In the genomic region with DNA sequence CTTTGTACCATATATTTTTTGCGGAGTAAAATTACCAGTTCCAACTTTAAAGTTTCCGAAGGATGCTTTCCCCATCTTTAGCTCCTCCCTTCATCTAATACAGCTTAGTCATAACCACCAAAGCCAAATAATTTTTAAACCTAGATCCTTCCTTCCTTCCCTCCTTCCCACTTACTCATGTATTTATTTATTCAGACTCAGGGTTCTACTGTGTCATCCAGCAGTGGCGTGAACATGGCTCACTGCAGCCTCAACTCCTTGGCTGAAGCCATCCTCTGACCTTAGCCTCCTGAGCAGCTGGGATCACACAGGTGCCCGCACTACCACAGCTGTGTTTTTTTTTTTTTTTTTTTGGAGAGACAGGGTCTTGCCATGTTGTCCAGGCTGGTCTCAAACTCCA, we compare ENCODE assay signal across 15 cellular contexts. TPM values are rescaled to one million over a fixed set of nuclear protein-coding genes. Genes with fewer than 3 reads are reported as not detected.
A peak's percentile ranks its signal among the peaks of the same experiment; 100 is the strongest.
DNase-seq lines count a peak whose midpoint lies in the region; ATAC-seq and TF ChIP-seq lines count a peak whose summit lies in the region.
"Had no signal": no experiment of that assay in that cellular context is flagged by ENCODE, and none has a peak within 500 bp of the region (broad histone marks: within the 10 kb centered on the region; RNA-seq: fewer than 3 reads in every experiment).

No MANE protein-coding gene starts in this region.

- H3K9me3 ChIP-seq in mammary epithelial cell (replicated peaks; ENCODE audit: insufficient read depth, low read length) (peaks cover 3% of the 10 kb centered on the region), esophagus muscularis mucosa (no peaks in the 10 kb centered on the region), SJCRH30 (replicated peaks) (peaks cover 5% of the 10 kb centered on the region)

- POLR2A ChIA-PET in BJ (lab: Charles Lee): interaction anchor here (0.6 to 0.8 kb wide), 4 partner anchors 14 to 613 kb away, joined by 3 to 10 read pairs (median 4); no protein-coding TSS in a partner anchor

- H4K20me1 ChIP-seq in mammary epithelial cell (ENCODE audit: insufficient read depth, low read length): no peaks in the 10 kb centered on the region

- no peak for TF ChIP-seq CTCF in BJ (IDR thresholded peaks at IDR 0.05; ENCODE audit: insufficient read depth, low read depth, low read length)
- no peak for TF ChIP-seq CTCF in mammary epithelial cell (conservative IDR thresholded peaks at IDR 0.05 in 1 of 2, IDR thresholded peaks at IDR 0.05 in 1 of 2; ENCODE audit: extremely low read depth in 1 of 2, insufficient read depth in 1 of 2, low read depth in 1 of 2, low read length in 2 of 2)
- no peak for TF ChIP-seq CTCF in esophagus muscularis mucosa (IDR thresholded peaks at IDR 0.05)

- H3K36me3 ChIP-seq in BJ (ENCODE audit: control insufficient read depth, insufficient read depth, low read length): no peaks in the 10 kb centered on the region
- H3K36me3 ChIP-seq in mammary epithelial cell (ENCODE audit: insufficient read depth, low read length): no peaks in the 10 kb centered on the region
- peaks cover 0 to 26% (median 7%) of the 10 kb centered on the region in 4 donors for H3K36me3 ChIP-seq in esophagus muscularis mucosa
- H3K36me3 ChIP-seq in SJCRH30: peaks cover 8% of the 10 kb centered on the region; the same call in 1 of the 2 replicates

- peaks cover 16% of the 10 kb centered on the region for H3K79me2 ChIP-seq in mammary epithelial cell (ENCODE audit: insufficient read depth, low read length)

- BruUV-seq in mammary epithelial cell (replicated peaks; lab: Mats Ljungman, UMichigan): no TSS peak

- H3K4me1 ChIP-seq in mammary epithelial cell (ENCODE audit: insufficient read depth, low read length) (no peaks in the 10 kb centered on the region), esophagus muscularis mucosa (peaks cover 15 to 44% (median 41%) of the 10 kb centered on the region in 4 donors), SJCRH30 (no peaks in the 10 kb centered on the region; the same call in 1 of the 2 replicates)

- dilution Hi-C loops in mammary epithelial cell (cut with HindIII; ENCODE audit: low sequenced_read_pairs): no loop called here

- H3K27me3 ChIP-seq in BJ (ENCODE audit: control insufficient read depth, insufficient read depth, low read length) (no peaks in the 10 kb centered on the region), mammary epithelial cell (ENCODE audit: insufficient read depth, low read length) (no peaks in the 10 kb centered on the region), esophagus muscularis mucosa (no peaks in the 10 kb centered on the region), SJCRH30 (no peaks in the 10 kb centered on the region)

- no peak overlapping the region for H3K9ac ChIP-seq in mammary epithelial cell (ENCODE audit: insufficient read depth, low read length)

- no peak for TF ChIP-seq POLR2A in esophagus muscularis mucosa (IDR thresholded peaks at IDR 0.05; ENCODE audit: low read depth)

- no peak for ATAC-seq in HG03095 (IDR thresholded peaks at IDR 0.05; ENCODE audit: unreplicated experiment)
- no peak for ATAC-seq in HG02623 (IDR thresholded peaks at IDR 0.05; ENCODE audit: unreplicated experiment)
- ATAC-seq: stimulated activated naive CD8-positive, alpha-beta T cell treated with anti-CD3 and anti-CD28 coated beads, Interleukin-15, Interleukin-2, amounts not matched to agents 100 U/mL and 50 U/mL, for 24 hours had no signal

- no peak overlapping the region for H3K4me3 ChIP-seq in BJ (ENCODE audit: low read depth, low read length)
- H3K4me3 ChIP-seq in mammary epithelial cell (replicated peaks in 1 of 3; ENCODE audit: insufficient read depth in 1 of 3, low read depth in 2 of 3, low read length in 3 of 3): no peak overlapping the region
- H3K4me3 ChIP-seq in esophagus muscularis mucosa: no peak overlapping the region
- H3K4me3 ChIP-seq in SJCRH30: no peak overlapping the region

- intact Hi-C loops in mammary epithelial cell (cut with micrococcal nuclease) (no loop called here), esophagus muscularis mucosa (cut with DNase I) (no loop called here)

- CTCF ChIA-PET in BJ (lab: Yijun Ruan, JAX): interaction anchor here (1.2 to 2.2 kb wide), 4 partner anchors 9 to 143 kb away, joined by 3 to 8 read pairs (median 4); no protein-coding TSS in a partner anchor
- CTCF ChIA-PET in mammary epithelial cell (lab: Charles Lee; ENCODE audit: low non-redundant PET): no interaction called here

- H3K4me2 ChIP-seq in mammary epithelial cell (ENCODE audit: insufficient read depth, low read depth, low read length): no peak overlapping the region

- WGBS in mammary epithelial cell (ENCODE audit: low coverage, missing lambda C conversion rate): 94% methylated on average over 4 of the region's 4 CpGs
- 54% methylated on average over 4 of the region's 4 CpGs for WGBS in esophagus muscularis mucosa

- DNase-seq in BJ (ENCODE audit: low read depth) (peak; percentile 37), HS-27A (ENCODE audit: low read depth) (peak; percentile 47), mammary epithelial cell (peak; percentile 33), myocyte (ENCODE audit: low read depth) (peak; percentile 21), esophagus muscularis mucosa (ENCODE audit: extremely low spot score) (no peak), SJCRH30 (no peak)
- DNase-seq: activated CD4-positive, alpha-beta memory T cell treated with anti-CD3 and anti-CD28 coated beads, Interleukin-2, amount 10 ng/mL, durations not matched to agents 7 days and 5 days; DMS53; Karpas-422; mesendoderm; posterior cingulate gyrus; stimulated activated CD4-positive, alpha-beta T cell treated with anti-CD3 and anti-CD28 coated beads, Interleukin-2, amount 100 ng/mL, for 48 hours; stimulated activated naive CD8-positive, alpha-beta T cell treated with anti-CD3 and anti-CD28 coated beads, Interleukin-15, Interleukin-2, amounts not matched to agents 100 U/mL and 50 U/mL, for 24 hours had no signal

- in situ Hi-C loops in mammary epithelial cell (cut with MboI; ENCODE audit: low sequenced_read_pairs in 2 of 2): no loop called here

- no peak overlapping the region for H2AFZ ChIP-seq in mammary epithelial cell (ENCODE audit: low read depth, low read length)

- no peak overlapping the region for H3K27ac ChIP-seq in mammary epithelial cell (ENCODE audit: insufficient read depth, low read depth, low read length)
- H3K27ac ChIP-seq in esophagus muscularis mucosa (replicated peaks in 1 of 4): no peak overlapping the region
- no peak overlapping the region for H3K27ac ChIP-seq in SJCRH30

- TF ChIP-seq EP300 in esophagus muscularis mucosa (IDR thresholded peaks at IDR 0.05): no peak

RNA-seq across cellular contexts. Expression of gene LPIN2, which starts 4.4 kb away (rescaled TPM):
- polyA plus RNA-seq in BJ (2011; rRNA removed) (27.3 and 29.1 TPM in 2 replicates), mammary epithelial cell (6.4 TPM)
- polyA minus RNA-seq in BJ (2011; rRNA and poly(A)+ RNA removed): 20.1 and 27.1 TPM in 2 replicates
- total RNA-seq in mammary epithelial cell (10 to 100 TPM in 1 of 2 donors, 1 to 10 TPM in 1; 9.9 to 20.3 TPM), myocyte (22.9 and 28.7 TPM in 2 replicates), esophagus muscularis mucosa (10 to 100 TPM; 15.4 to 26.9 (median 24.8) TPM)
- polyA minus RNA-seq in mammary epithelial cell: 5.6 TPM
- 14.7 TPM for polyA plus RNA-seq in myocyte (2012)
- total RNA-seq in SJCRH30 (2014; rRNA removed; shearing (Covaris generic)): 15.3 and 16.7 TPM in 2 replicates

Comparison
In these comparisons a context has a peak if more than half of its experiments do, and no peak if none do; other contexts are left out.
1. DNase-seq: peak in BJ (single experiment), HS-27A (single experiment), mammary epithelial cell (single experiment) and myocyte (single experiment); none in esophagus muscularis mucosa (single experiment) and SJCRH30 (0 of 2).